Comparison of ENCODE assay signal across 15 cellular contexts in genomic region chr2:213740453-213740852, GRCh38.
DNase-seq lines count a peak whose midpoint lies in the region; ATAC-seq lines count a peak whose summit lies in the region.
"Had no signal": no experiment of that assay in that cellular context is flagged by ENCODE, and none has a peak within 500 bp of the region (broad histone marks: within the 10 kb centered on the region; RNA-seq: fewer than 3 reads in every experiment).

No MANE protein-coding gene starts in this region.

- ATAC-seq in GM18868 (IDR thresholded peaks at IDR 0.05; ENCODE audit: unreplicated experiment): peak; percentile 97
- ATAC-seq in GM21576 (IDR thresholded peaks at IDR 0.05; ENCODE audit: unreplicated experiment): peak; percentile 78
- ATAC-seq in HG03066 (IDR thresholded peaks at IDR 0.05; ENCODE audit: low read depth, unreplicated experiment): peak; percentile 67
- ATAC-seq: activated T-cell treated with anti-CD3 and anti-CD28 coated beads, Interleukin-2, amount 50 U/mL, for 4 hours; mucosa of descending colon had no signal

- DNase-seq in germinal center (ENCODE audit: low spot score): peak; percentile 8
- DNase-seq in ACHN: no peak
- no peak for DNase-seq in stimulated activated naive CD4-positive, alpha-beta T cell (lab: John Stamatoyannopoulos, UW)
- no peak for DNase-seq in NCI-H526 treated with DMSO at 0.1 percent for 48 hours (lab: John Stamatoyannopoulos, UW)
- DNase-seq in cerebellar cortex (ENCODE audit: low spot score): no peak
- DNase-seq: activated T-cell treated with anti-CD3 and anti-CD28 coated beads, Interleukin-2, amount 50 U/mL, for 4 hours; amygdala; dermis blood vessel endothelial cell; GF-D8; H9; mucosa of descending colon; NCI-H1417 treated with DMSO at 0.1 percent for 48 hours had no signal

- in situ Hi-C loops in ACHN (cut with HindIII; ENCODE audit: low pct_ligation_motif_present, low pct_unique_long_range_greater_than_20kb, low sequenced_read_pairs): no loop called here
